Comparison of ENCODE assay signal across 13 cellular contexts in genomic region chrX:79146552-79147390, GRCh38. TPM values are rescaled to one million over a fixed set of nuclear protein-coding genes. Genes with fewer than 3 reads are reported as not detected.
DNase-seq lines count a peak whose midpoint lies in the region; ATAC-seq and TF ChIP-seq lines count a peak whose summit lies in the region.
"Had no signal": no experiment of that assay in that cellular context is flagged by ENCODE, and none has a peak within 500 bp of the region (broad histone marks: within the 10 kb centered on the region; RNA-seq: fewer than 3 reads in every experiment).

No MANE protein-coding gene starts in this region.

- peak overlapping the region; percentile 84 for H3K27ac ChIP-seq in CD4-positive, CD25-positive, alpha-beta regulatory T cell (ENCODE audit: insufficient read depth, low read length, poor library complexity, severe bottlenecking)
- no peak overlapping the region for H3K27ac ChIP-seq in gastrocnemius medialis
- H3K27ac ChIP-seq: esophagus muscularis mucosa, SJCRH30 had no signal

- no peak for TF ChIP-seq POLR2A in gastrocnemius medialis (IDR thresholded peaks at IDR 0.05)

- no peaks in the 10 kb centered on the region for H3K36me3 ChIP-seq in CD4-positive, CD25-positive, alpha-beta regulatory T cell (ENCODE audit: control insufficient read depth, insufficient read depth, low read length)
- H3K36me3 ChIP-seq in gastrocnemius medialis: no peaks in the 10 kb centered on the region
- H3K36me3 ChIP-seq: esophagus muscularis mucosa, SJCRH30 had no signal

- H3K4me3 Mint-ChIP-seq in CD4-positive, CD25-positive, alpha-beta regulatory T cell: peak overlapping the region; percentile 87 to 98 (median 92)
- H3K4me3 Mint-ChIP-seq in activated naive CD8-positive, alpha-beta T cell: peak overlapping the region; percentile 98
- H3K4me3 Mint-ChIP-seq in mesothelial cell of epicardium: no peak overlapping the region

- no peak for ATAC-seq in CD4-positive, CD25-positive, alpha-beta regulatory T cell (ENCODE audit: low read depth in 2 of 2)
- ATAC-seq in GM18870 (IDR thresholded peaks at IDR 0.05; ENCODE audit: unreplicated experiment) (peak; percentile 45), HG03432 (IDR thresholded peaks at IDR 0.05; ENCODE audit: unreplicated experiment) (peak; percentile 58), GM18909 (IDR thresholded peaks at IDR 0.05; ENCODE audit: poor library complexity, unreplicated experiment) (no peak), gastrocnemius medialis (no peak)

- H3K27ac Mint-ChIP-seq in CD4-positive, CD25-positive, alpha-beta regulatory T cell: peak overlapping the region; percentile 88 to 99 (median 93)
- H3K27ac Mint-ChIP-seq in activated naive CD8-positive, alpha-beta T cell: peak overlapping the region; percentile 98
- H3K27ac Mint-ChIP-seq in mesothelial cell of epicardium: no peak overlapping the region

- H3K4me1 Mint-ChIP-seq in CD4-positive, CD25-positive, alpha-beta regulatory T cell: peaks cover 9 to 32% (median 19%) of the 10 kb centered on the region in 4 donors
- H3K4me1 Mint-ChIP-seq in activated naive CD8-positive, alpha-beta T cell (ENCODE audit: low read depth): peaks cover 45% of the 10 kb centered on the region
- H3K4me1 Mint-ChIP-seq in mesothelial cell of epicardium: no peaks in the 10 kb centered on the region

- H3K9me3 Mint-ChIP-seq in CD4-positive, CD25-positive, alpha-beta regulatory T cell: no peaks in the 10 kb centered on the region
- H3K9me3 Mint-ChIP-seq in activated naive CD8-positive, alpha-beta T cell (ENCODE audit: low read depth): no peaks in the 10 kb centered on the region
- peaks cover 12% of the 10 kb centered on the region for H3K9me3 Mint-ChIP-seq in mesothelial cell of epicardium

- no peak for TF ChIP-seq CTCF in mesothelial cell of epicardium (IDR thresholded peaks at IDR 0.05; ENCODE audit: unreplicated experiment)
- TF ChIP-seq CTCF in gastrocnemius medialis (IDR thresholded peaks at IDR 0.05 in 4 of 5, conservative IDR thresholded peaks at IDR 0.05 in 1 of 5): no peak

- in situ Hi-C loops in gastrocnemius medialis (cut with MboI; ENCODE audit: low sequenced_read_pairs in 4 of 4): no loop called here

- H3K27me3 ChIP-seq in CD4-positive, CD25-positive, alpha-beta regulatory T cell (ENCODE audit: control insufficient read depth, insufficient read depth, low read length): no peaks in the 10 kb centered on the region
- H3K27me3 ChIP-seq in gastrocnemius medialis: no peaks in the 10 kb centered on the region
- H3K27me3 ChIP-seq: esophagus muscularis mucosa, SJCRH30 had no signal

- peak overlapping the region; percentile 99 for H3K4me3 ChIP-seq in CD4-positive, CD25-positive, alpha-beta regulatory T cell (ENCODE audit: low read depth, low read length)
- H3K4me3 ChIP-seq in gastrocnemius medialis: no peak overlapping the region
- H3K4me3 ChIP-seq: esophagus muscularis mucosa, SJCRH30 had no signal

- intact Hi-C loops in gastrocnemius medialis (cut with DNase I; ENCODE audit: low total_unique reads): no loop called here

- peaks cover 31% of the 10 kb centered on the region for H3K4me1 ChIP-seq in CD4-positive, CD25-positive, alpha-beta regulatory T cell (ENCODE audit: control insufficient read depth, insufficient read depth, low read length, poor library complexity, severe bottlenecking)
- no peaks in the 10 kb centered on the region for H3K4me1 ChIP-seq in gastrocnemius medialis
- H3K4me1 ChIP-seq: esophagus muscularis mucosa, SJCRH30 had no signal

- no peak for DNase-seq in CD4-positive, CD25-positive, alpha-beta regulatory T cell
- DNase-seq in mesothelial cell of epicardium (ENCODE audit: low spot score in 2 of 2, unreplicated experiment in 2 of 2): no peak
- no peak for DNase-seq in ecto neural progenitor cell (ENCODE audit: low spot score)
- DNase-seq in gastrocnemius medialis: no peak
- DNase-seq: NCI-H2171; stimulated activated CD4-positive, alpha-beta T cell treated with anti-CD3 and anti-CD28 coated beads, Interleukin-12 subunit alpha, Interleukin-12 subunit beta, amount 100 ng/mL, for 4 hours had no signal

- H3K27me3 Mint-ChIP-seq in CD4-positive, CD25-positive, alpha-beta regulatory T cell: no peaks in the 10 kb centered on the region
- no peaks in the 10 kb centered on the region for H3K27me3 Mint-ChIP-seq in activated naive CD8-positive, alpha-beta T cell
- H3K27me3 Mint-ChIP-seq in mesothelial cell of epicardium (ENCODE audit: low read depth): no peaks in the 10 kb centered on the region

- H3K36me3 Mint-ChIP-seq in CD4-positive, CD25-positive, alpha-beta regulatory T cell: no peaks in the 10 kb centered on the region
- peaks cover 2% of the 10 kb centered on the region for H3K36me3 Mint-ChIP-seq in activated naive CD8-positive, alpha-beta T cell
- H3K36me3 Mint-ChIP-seq in mesothelial cell of epicardium: no peaks in the 10 kb centered on the region

- H3K9me3 ChIP-seq in CD4-positive, CD25-positive, alpha-beta regulatory T cell (ENCODE audit: control insufficient read depth in 2 of 2, low read length in 2 of 2): no peaks in the 10 kb centered on the region
- no peaks in the 10 kb centered on the region for H3K9me3 ChIP-seq in gastrocnemius medialis
- H3K9me3 ChIP-seq: esophagus muscularis mucosa, SJCRH30 had no signal

RNA-seq across cellular contexts. Expression of gene GPR174, which starts 2.3 kb away (rescaled TPM):
- 58.3 TPM for total RNA-seq in CD4-positive, CD25-positive, alpha-beta regulatory T cell
- polyA plus RNA-seq in CD4-positive, CD25-positive, alpha-beta regulatory T cell: 10 to 100 TPM in 1 of 4 donors, 1 to 10 TPM in 3; 6.3 to 14.8 (median 7.6) TPM
- total RNA-seq in mesothelial cell of epicardium (not detected in 3 replicates), gastrocnemius medialis (not detected)
- total RNA-seq: lung microvascular endothelial cell had no signal

Comparison
In these comparisons a context has a peak if more than half of its experiments do, and no peak if none do; other contexts are left out.
1. ATAC-seq: peak in GM18870 (single experiment) and HG03432 (single experiment); none in CD4-positive, CD25-positive, alpha-beta regulatory T cell (0 of 2), GM18909 (single experiment) and gastrocnemius medialis (0 of 2).
2. RNA of gene GPR174, which starts 2.3 kb away (total RNA-seq): 58.3 TPM in CD4-positive, CD25-positive, alpha-beta regulatory T cell (single experiment); not detected in mesothelial cell of epicardium and not detected in gastrocnemius medialis; every median in the first group is over 10 times any median in the second.